34 cellular contexts compared by ENCODE assay signal in the genomic region with DNA sequence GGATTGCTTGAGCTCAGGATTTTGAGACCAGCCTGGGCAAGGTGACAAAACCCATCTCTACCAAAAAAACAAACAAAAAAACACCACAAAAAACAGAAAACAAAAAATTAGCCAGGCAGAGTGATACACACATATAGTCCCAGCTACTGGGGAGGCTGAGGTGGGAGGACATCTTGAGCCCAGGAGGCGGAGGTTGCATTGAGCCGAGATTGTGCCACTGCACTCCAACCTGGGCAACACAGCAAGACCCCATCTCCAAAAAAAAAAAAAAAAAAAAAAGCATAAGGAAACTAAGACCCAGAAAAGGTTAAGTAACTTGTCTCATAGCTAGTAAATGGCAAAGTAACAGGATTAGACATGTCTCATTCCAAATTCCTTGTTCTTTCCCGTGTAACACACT.
"Had no signal": no experiment of that assay in that cellular context is flagged by ENCODE, and none has a peak within 500 bp of the region (broad histone marks: within the 10 kb centered on the region; RNA-seq: fewer than 3 reads in every experiment).

No MANE protein-coding gene starts in this region.

- H3K4me3 Mint-ChIP-seq: activated CD4-positive, alpha-beta memory T cell treated with anti-CD3 and anti-CD28 coated beads, Interleukin-2, amount 10 ng/mL, durations not matched to agents 7 days and 5 days; activated CD4-positive, alpha-beta T cell treated with anti-CD3 and anti-CD28 coated beads for 36 hours; activated CD4-positive, alpha-beta T cell treated with anti-CD3 and anti-CD28 coated beads, Interleukin-2, amount 10 ng/mL, durations not matched to agents 7 days and 5 days; activated CD8-positive, alpha-beta memory T cell treated with anti-CD3 and anti-CD28 coated beads, Interleukin-2, amount 10 ng/mL, durations not matched to agents 7 days and 5 days; activated CD8-positive, alpha-beta T cell treated with anti-CD3 and anti-CD28 coated beads, Interleukin-2, amount 10 ng/mL, durations not matched to agents 7 days and 5 days; activated naive CD4-positive, alpha-beta T cell treated with anti-CD3 and anti-CD28 coated beads, Interleukin-2, amount 10 ng/mL, durations not matched to agents 7 days and 5 days; activated naive CD4-positive, alpha-beta T cell treated with anti-CD3 and anti-CD28 coated beads, Interleukin-2, amount 50 U/mL, for 24 hours; activated naive CD8-positive, alpha-beta T cell; activated naive CD8-positive, alpha-beta T cell treated with anti-CD3 and anti-CD28 coated beads, Interleukin-2, amount 10 ng/mL, durations not matched to agents 7 days and 5 days; activated naive CD8-positive, alpha-beta T cell treated with anti-CD3 and anti-CD28 coated beads, Interleukin-2, amount 50 U/mL, for 24 hours; activated T-cell treated with anti-CD3 and anti-CD28 coated beads, Interleukin-2, amount 50 U/mL, for 24 hours; brain; central memory CD8-positive, alpha-beta T cell; T-helper 2 cell treated with Interferon-gamma antibody and Interleukin-4, amounts not matched to agents 5 μg/mL and 100 μg/mL, for 36 hours had no signal

- H3K27ac ChIP-seq: ascending aorta, VCaP had no signal

- H3K9me3 Mint-ChIP-seq: activated CD4-positive, alpha-beta memory T cell treated with anti-CD3 and anti-CD28 coated beads, Interleukin-2, amount 10 ng/mL, durations not matched to agents 7 days and 5 days; activated CD4-positive, alpha-beta T cell treated with anti-CD3 and anti-CD28 coated beads, Interleukin-2, amount 10 ng/mL, durations not matched to agents 7 days and 5 days; activated naive CD4-positive, alpha-beta T cell treated with anti-CD3 and anti-CD28 coated beads, Interleukin-2, amount 10 ng/mL, durations not matched to agents 7 days and 5 days; activated naive CD4-positive, alpha-beta T cell treated with anti-CD3 and anti-CD28 coated beads, Interleukin-2, amount 50 U/mL, for 24 hours; activated naive CD8-positive, alpha-beta T cell treated with anti-CD3 and anti-CD28 coated beads, Interleukin-2, amount 10 ng/mL, durations not matched to agents 7 days and 5 days; activated naive CD8-positive, alpha-beta T cell treated with anti-CD3 and anti-CD28 coated beads, Interleukin-2, amount 50 U/mL, for 24 hours; activated T-cell treated with anti-CD3 and anti-CD28 coated beads, Interleukin-2, amount 50 U/mL, for 24 hours; activated T-helper 2 cell treated with anti-CD3 and anti-CD28 coated beads, Interferon-gamma antibody, Interleukin-2, Interleukin-4, amounts not matched to agents 10 μg/mL and 5 μg/mL and 100 μg/mL, durations not matched to agents 14 hours and 24 hours and 36 hours; central memory CD8-positive, alpha-beta T cell; T-helper 2 cell treated with Interferon-gamma antibody and Interleukin-4, amounts not matched to agents 5 μg/mL and 100 μg/mL, for 36 hours had no signal

- H3K36me3 ChIP-seq: ascending aorta had no signal

- H3K9me3 ChIP-seq: ascending aorta had no signal

- H3K4me1 ChIP-seq: ascending aorta had no signal

- ATAC-seq: activated CD4-positive, alpha-beta T cell treated with anti-CD3 and anti-CD28 coated beads for 36 hours; activated CD4-positive, CD25-positive, alpha-beta regulatory T cell treated with anti-CD3 and anti-CD28 coated beads, Interleukin-2, amount 50 U/mL, for 24 hours; activated CD8-positive, alpha-beta memory T cell treated with anti-CD3 and anti-CD28 coated beads, Interleukin-2, amount 10 ng/mL, durations not matched to agents 7 days and 5 days; activated CD8-positive, alpha-beta T cell treated with anti-CD3 and anti-CD28 coated beads, Interleukin-2, amount 10 ng/mL, durations not matched to agents 7 days and 5 days; activated naive CD8-positive, alpha-beta T cell treated with anti-CD3 and anti-CD28 coated beads, Interleukin-2, amount 50 U/mL, for 24 hours had no signal

- FAIRE-seq: TTC549 had no signal

- H3K27ac Mint-ChIP-seq: activated CD4-positive, alpha-beta memory T cell treated with anti-CD3 and anti-CD28 coated beads, Interleukin-2, amount 10 ng/mL, durations not matched to agents 7 days and 5 days; activated CD4-positive, alpha-beta T cell treated with anti-CD3 and anti-CD28 coated beads for 36 hours; activated CD4-positive, alpha-beta T cell treated with anti-CD3 and anti-CD28 coated beads, Interleukin-2, amount 10 ng/mL, durations not matched to agents 7 days and 5 days; activated CD8-positive, alpha-beta memory T cell treated with anti-CD3 and anti-CD28 coated beads, Interleukin-2, amount 10 ng/mL, durations not matched to agents 7 days and 5 days; activated CD8-positive, alpha-beta T cell treated with anti-CD3 and anti-CD28 coated beads, Interleukin-2, amount 10 ng/mL, durations not matched to agents 7 days and 5 days; activated naive CD4-positive, alpha-beta T cell treated with anti-CD3 and anti-CD28 coated beads, Interleukin-2, amount 10 ng/mL, durations not matched to agents 7 days and 5 days; activated naive CD8-positive, alpha-beta T cell; activated naive CD8-positive, alpha-beta T cell treated with anti-CD3 and anti-CD28 coated beads, Interleukin-2, amount 10 ng/mL, durations not matched to agents 7 days and 5 days; activated naive CD8-positive, alpha-beta T cell treated with anti-CD3 and anti-CD28 coated beads, Interleukin-2, amount 50 U/mL, for 24 hours; activated T-cell treated with anti-CD3 and anti-CD28 coated beads, Interleukin-2, amount 50 U/mL, for 24 hours; activated T-helper 2 cell treated with anti-CD3 and anti-CD28 coated beads, Interferon-gamma antibody, Interleukin-2, Interleukin-4, amounts not matched to agents 10 μg/mL and 5 μg/mL and 100 μg/mL, durations not matched to agents 14 hours and 24 hours and 36 hours; brain; T-helper 2 cell treated with Interferon-gamma antibody and Interleukin-4, amounts not matched to agents 5 μg/mL and 100 μg/mL, for 36 hours had no signal

- H3K27me3 ChIP-seq: ascending aorta had no signal

- DNase-seq: activated CD4-positive, alpha-beta memory T cell treated with anti-CD3 and anti-CD28 coated beads, Interleukin-2, amount 10 ng/mL, durations not matched to agents 7 days and 5 days; activated CD4-positive, alpha-beta T cell treated with anti-CD3 and anti-CD28 coated beads for 1 hour; activated CD4-positive, alpha-beta T cell treated with anti-CD3 and anti-CD28 coated beads for 36 hours; activated CD4-positive, alpha-beta T cell treated with anti-CD3 and anti-CD28 coated beads for 48 hours; activated CD4-positive, alpha-beta T cell treated with anti-CD3 and anti-CD28 coated beads, Interleukin-2, amount 10 ng/mL, durations not matched to agents 7 days and 5 days; activated CD4-positive, alpha-beta T cell treated with anti-CD3 and anti-CD28 coated beads, Interleukin-2, amount 50 U/mL, for 48 hours; activated CD4-positive, CD25-positive, alpha-beta regulatory T cell; activated CD8-positive, alpha-beta memory T cell treated with anti-CD3 and anti-CD28 coated beads for 24 hours; activated CD8-positive, alpha-beta memory T cell treated with anti-CD3 and anti-CD28 coated beads, Interleukin-2, amount 10 ng/mL, durations not matched to agents 7 days and 5 days; activated CD8-positive, alpha-beta memory T cell treated with anti-CD3 and anti-CD28 coated beads, Interleukin-2, amount 50 U/mL, for 48 hours; activated CD8-positive, alpha-beta T cell treated with anti-CD3 and anti-CD28 coated beads, Interleukin-2, amount 10 ng/mL, durations not matched to agents 7 days and 5 days; activated effector memory CD4-positive, alpha-beta T cell treated with Interleukin-2 at 50 U/mL for 16 hours; activated gamma-delta T cell; activated naive CD4-positive, alpha-beta T cell treated with anti-CD3 and anti-CD28 coated beads, Interleukin-2, amount 10 ng/mL, durations not matched to agents 7 days and 5 days; activated naive CD4-positive, alpha-beta T cell treated with Interleukin-2 at 50 U/mL for 16 hours; activated naive CD8-positive, alpha-beta T cell treated with anti-CD3 and anti-CD28 coated beads, Interleukin-2, amount 10 ng/mL, durations not matched to agents 7 days and 5 days; activated naive CD8-positive, alpha-beta T cell treated with anti-CD3 and anti-CD28 coated beads, Interleukin-2, amount 50 U/mL, for 24 hours; activated T-cell treated with anti-CD3 and anti-CD28 coated beads, Interleukin-2, amount 50 U/mL, for 24 hours; activated T-cell treated with anti-CD3 and anti-CD28 coated beads, Interleukin-2, amount 50 U/mL, for 48 hours; amygdala; anterior cingulate cortex; cerebellar nuclear complex; T-helper 2 cell; T-helper 9 cell had no signal

- H3K27me3 Mint-ChIP-seq: activated CD4-positive, alpha-beta memory T cell treated with anti-CD3 and anti-CD28 coated beads, Interleukin-2, amount 10 ng/mL, durations not matched to agents 7 days and 5 days; activated CD4-positive, alpha-beta T cell treated with anti-CD3 and anti-CD28 coated beads for 36 hours; activated CD4-positive, alpha-beta T cell treated with anti-CD3 and anti-CD28 coated beads, Interleukin-2, amount 10 ng/mL, durations not matched to agents 7 days and 5 days; activated CD8-positive, alpha-beta memory T cell treated with anti-CD3 and anti-CD28 coated beads, Interleukin-2, amount 10 ng/mL, durations not matched to agents 7 days and 5 days; activated naive CD4-positive, alpha-beta T cell treated with anti-CD3 and anti-CD28 coated beads, Interleukin-2, amount 10 ng/mL, durations not matched to agents 7 days and 5 days; activated naive CD4-positive, alpha-beta T cell treated with anti-CD3 and anti-CD28 coated beads, Interleukin-2, amount 50 U/mL, for 24 hours; activated naive CD8-positive, alpha-beta T cell; activated naive CD8-positive, alpha-beta T cell treated with anti-CD3 and anti-CD28 coated beads, Interleukin-2, amount 10 ng/mL, durations not matched to agents 7 days and 5 days; activated naive CD8-positive, alpha-beta T cell treated with anti-CD3 and anti-CD28 coated beads, Interleukin-2, amount 50 U/mL, for 24 hours; activated T-cell treated with anti-CD3 and anti-CD28 coated beads, Interleukin-2, amount 50 U/mL, for 24 hours; brain; central memory CD8-positive, alpha-beta T cell had no signal

- H3K36me3 Mint-ChIP-seq: brain had no signal

- H3K4me3 ChIP-seq: ascending aorta had no signal
